ENCODE assay signal across 13 cellular contexts in the genomic region with DNA sequence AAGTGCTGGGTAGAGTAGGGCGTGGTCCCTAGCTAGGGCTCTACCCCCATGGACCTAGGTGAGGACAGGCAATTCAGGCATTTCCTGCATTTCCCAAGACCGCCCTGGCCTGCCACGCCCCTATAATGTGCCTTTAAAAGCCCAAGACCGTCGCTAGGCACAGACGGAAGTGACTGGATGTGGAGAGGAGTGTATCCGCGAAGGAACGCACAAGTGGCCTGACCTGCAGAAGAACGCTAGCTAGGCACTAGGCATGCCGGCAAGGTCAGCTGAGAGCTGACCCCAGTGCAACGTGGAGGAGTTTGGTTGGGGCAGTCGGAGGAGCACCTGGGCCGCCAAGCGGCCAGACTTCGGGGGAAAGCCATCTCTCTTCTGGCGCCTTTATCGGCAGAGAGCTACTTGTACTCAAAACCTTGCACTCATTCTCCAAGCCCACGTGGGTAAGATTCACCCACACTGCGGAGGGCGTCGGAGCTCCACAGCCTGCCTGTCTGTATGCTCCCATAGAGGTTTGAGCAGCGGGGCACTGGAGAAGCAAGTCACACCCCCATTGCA.
DNase-seq lines count a peak whose midpoint lies in the region; ATAC-seq, FAIRE-seq and TF ChIP-seq lines count a peak whose summit lies in the region.
"Had no signal": no experiment of that assay in that cellular context is flagged by ENCODE, and none has a peak within 500 bp of the region (broad histone marks: within the 10 kb centered on the region; RNA-seq: fewer than 3 reads in every experiment).

No MANE protein-coding gene starts in this region.

- no peak for FAIRE-seq in bronchial epithelial cell (lab: Jason Lieb, UNC)
- FAIRE-seq: D721Med, TTC549 had no signal

- CTCF ChIA-PET in Caco-2 (lab: Charles Lee) = no interaction called here

- H3K36me3 ChIP-seq in Caco-2 (ENCODE audit: control insufficient read depth, insufficient read depth, low read length) = no peaks in the 10 kb centered on the region
- no peaks in the 10 kb centered on the region for H3K36me3 ChIP-seq in HUES48 (ENCODE audit: control insufficient read depth, insufficient read depth, low read length)
- H3K36me3 ChIP-seq in bronchial epithelial cell (ENCODE audit: control insufficient read depth, insufficient read depth, low read length) = no peaks in the 10 kb centered on the region
- H3K36me3 ChIP-seq in mesodermal cell (ENCODE audit: control insufficient read depth, insufficient read depth, low read length) = no peaks in the 10 kb centered on the region
- H3K36me3 ChIP-seq: gastroesophageal sphincter had no signal

- peak overlapping the region; percentile 3; the same call in 1 of the 2 replicates for H3K9ac ChIP-seq in HUES48 (ENCODE audit: low read depth, low read length)

- POLR2A ChIA-PET in Caco-2 (lab: Charles Lee) = no interaction called here

- no peaks in the 10 kb centered on the region for H3K9me3 Mint-ChIP-seq in Caco-2 (ENCODE audit: unreplicated experiment)

- intact Hi-C loops in Caco-2 (cut with micrococcal nuclease; ENCODE audit: unreplicated experiment) = no loop called here

- peaks cover 6% of the 10 kb centered on the region for H3K4me1 Mint-ChIP-seq in Caco-2 (ENCODE audit: low read depth, unreplicated experiment)

- H3K4me3 Mint-ChIP-seq in Caco-2 (ENCODE audit: unreplicated experiment) = peak overlapping the region; percentile 77

- no peak for ATAC-seq in GM18502 (IDR thresholded peaks at IDR 0.05; ENCODE audit: poor library complexity, unreplicated experiment)
- no peak for ATAC-seq in HG03354 (IDR thresholded peaks at IDR 0.05; ENCODE audit: poor library complexity, severe bottlenecking, unreplicated experiment)
- ATAC-seq: gastroesophageal sphincter had no signal

- peak; percentile 75 to 80 for DNase-seq in Caco-2
- peak; percentile 20 for DNase-seq in bronchial epithelial cell (ENCODE audit: low read depth)
- no peak for DNase-seq in NCI-H1092 (lab: John Stamatoyannopoulos, UW)
- DNase-seq in mucosa of gallbladder (ENCODE audit: low spot score) = no peak
- DNase-seq: KG1, NCI-H774 had no signal

- H3K4me1 ChIP-seq in Caco-2 (no peaks in the 10 kb centered on the region), HUES48 (ENCODE audit: control insufficient read depth, insufficient read depth, low read length) (no peaks in the 10 kb centered on the region), mesodermal cell (ENCODE audit: control insufficient read depth, insufficient read depth, low read length, poor library complexity, severe bottlenecking) (no peaks in the 10 kb centered on the region)
- H3K4me1 ChIP-seq: gastroesophageal sphincter had no signal

- 88 to 89% methylated on average over 20 to 22 of the region's 23 CpGs for WGBS in mesodermal cell (ENCODE audit: insufficient coverage in 2 of 2), 2 experiments

- H3K9me3 ChIP-seq in Caco-2 (no peaks in the 10 kb centered on the region), HUES48 (ENCODE audit: control insufficient read depth, insufficient read depth, low read length) (no peaks in the 10 kb centered on the region), mesodermal cell (ENCODE audit: control insufficient read depth, low read length) (no peaks in the 10 kb centered on the region)

- H3K27me3 ChIP-seq in Caco-2 (replicated peaks; ENCODE audit: control insufficient read depth, insufficient read depth, low read length) (no peaks in the 10 kb centered on the region), HUES48 (ENCODE audit: control insufficient read depth, insufficient read depth, low read length) (no peaks in the 10 kb centered on the region), bronchial epithelial cell (ENCODE audit: control insufficient read depth, insufficient read depth, low read length) (no peaks in the 10 kb centered on the region)
- H3K27me3 ChIP-seq: gastroesophageal sphincter had no signal

- H3K4me3 ChIP-seq in Caco-2 (ENCODE audit: low read depth, low read length) (peak overlapping the region; percentile 36), HUES48 (ENCODE audit: low read depth, low read length) (peak overlapping the region; percentile 60), bronchial epithelial cell (ENCODE audit: low read depth, low read length) (peak overlapping the region; percentile 14), mesodermal cell (ENCODE audit: extremely low read depth, insufficient read depth, low read length, poor library complexity, severe bottlenecking) (peak overlapping the region; percentile 8)
- H3K4me3 ChIP-seq: gastroesophageal sphincter had no signal

- peaks cover 5% of the 10 kb centered on the region for H3K36me3 Mint-ChIP-seq in Caco-2 (ENCODE audit: insufficient read depth, unreplicated experiment)

- H3K27ac ChIP-seq in HUES48 (ENCODE audit: low read depth, low read length) (no peak overlapping the region), mesodermal cell (ENCODE audit: low read depth, low read length, severe bottlenecking) (no peak overlapping the region)
- H3K27ac ChIP-seq: gastroesophageal sphincter had no signal

- peaks cover 6% of the 10 kb centered on the region for H3K27me3 Mint-ChIP-seq in Caco-2 (ENCODE audit: insufficient read depth, unreplicated experiment)

- H3K27ac Mint-ChIP-seq in Caco-2 (ENCODE audit: unreplicated experiment) = peak overlapping the region; percentile 51

- TF ChIP-seq CTCF in Caco-2 (IDR thresholded peaks at IDR 0.05; ENCODE audit: insufficient read depth in 1 of 2, low read depth in 1 of 2, low read length in 1 of 2, severe bottlenecking in 1 of 2, unreplicated experiment in 1 of 2) (no peak), bronchial epithelial cell (IDR thresholded peaks at IDR 0.05; ENCODE audit: insufficient read depth, low read length, severe bottlenecking) (no peak)

- no TSS peak for BruUV-seq in Caco-2 (replicated peaks; lab: Mats Ljungman, UMichigan)

Comparison
In these comparisons a context has a peak if more than half of its experiments do, and no peak if none do; other contexts are left out.
1. DNase-seq: peak in Caco-2 (2 of 2) and bronchial epithelial cell (single experiment); none in NCI-H1092 (single experiment) and mucosa of gallbladder (single experiment).
2. H3K4me3 ChIP-seq: peak in every context shown above with its lines; median percentile 60 in HUES48; 36 in Caco-2; 14 in bronchial epithelial cell; 8 in mesodermal cell.